1 cellular context compared by ENCODE assay signal in genomic region chr6:30877419-30878262, GRCh38.
TF ChIP-seq lines count a peak whose summit lies in the region.

No MANE protein-coding gene starts in this region.

TF ChIP-seq in HepG2, 621 proteins besides CTCF, POLR2A, EP300 and RAD21 (continued from another document and continues in another):
- TF ChIP-seq, protein P1, sequence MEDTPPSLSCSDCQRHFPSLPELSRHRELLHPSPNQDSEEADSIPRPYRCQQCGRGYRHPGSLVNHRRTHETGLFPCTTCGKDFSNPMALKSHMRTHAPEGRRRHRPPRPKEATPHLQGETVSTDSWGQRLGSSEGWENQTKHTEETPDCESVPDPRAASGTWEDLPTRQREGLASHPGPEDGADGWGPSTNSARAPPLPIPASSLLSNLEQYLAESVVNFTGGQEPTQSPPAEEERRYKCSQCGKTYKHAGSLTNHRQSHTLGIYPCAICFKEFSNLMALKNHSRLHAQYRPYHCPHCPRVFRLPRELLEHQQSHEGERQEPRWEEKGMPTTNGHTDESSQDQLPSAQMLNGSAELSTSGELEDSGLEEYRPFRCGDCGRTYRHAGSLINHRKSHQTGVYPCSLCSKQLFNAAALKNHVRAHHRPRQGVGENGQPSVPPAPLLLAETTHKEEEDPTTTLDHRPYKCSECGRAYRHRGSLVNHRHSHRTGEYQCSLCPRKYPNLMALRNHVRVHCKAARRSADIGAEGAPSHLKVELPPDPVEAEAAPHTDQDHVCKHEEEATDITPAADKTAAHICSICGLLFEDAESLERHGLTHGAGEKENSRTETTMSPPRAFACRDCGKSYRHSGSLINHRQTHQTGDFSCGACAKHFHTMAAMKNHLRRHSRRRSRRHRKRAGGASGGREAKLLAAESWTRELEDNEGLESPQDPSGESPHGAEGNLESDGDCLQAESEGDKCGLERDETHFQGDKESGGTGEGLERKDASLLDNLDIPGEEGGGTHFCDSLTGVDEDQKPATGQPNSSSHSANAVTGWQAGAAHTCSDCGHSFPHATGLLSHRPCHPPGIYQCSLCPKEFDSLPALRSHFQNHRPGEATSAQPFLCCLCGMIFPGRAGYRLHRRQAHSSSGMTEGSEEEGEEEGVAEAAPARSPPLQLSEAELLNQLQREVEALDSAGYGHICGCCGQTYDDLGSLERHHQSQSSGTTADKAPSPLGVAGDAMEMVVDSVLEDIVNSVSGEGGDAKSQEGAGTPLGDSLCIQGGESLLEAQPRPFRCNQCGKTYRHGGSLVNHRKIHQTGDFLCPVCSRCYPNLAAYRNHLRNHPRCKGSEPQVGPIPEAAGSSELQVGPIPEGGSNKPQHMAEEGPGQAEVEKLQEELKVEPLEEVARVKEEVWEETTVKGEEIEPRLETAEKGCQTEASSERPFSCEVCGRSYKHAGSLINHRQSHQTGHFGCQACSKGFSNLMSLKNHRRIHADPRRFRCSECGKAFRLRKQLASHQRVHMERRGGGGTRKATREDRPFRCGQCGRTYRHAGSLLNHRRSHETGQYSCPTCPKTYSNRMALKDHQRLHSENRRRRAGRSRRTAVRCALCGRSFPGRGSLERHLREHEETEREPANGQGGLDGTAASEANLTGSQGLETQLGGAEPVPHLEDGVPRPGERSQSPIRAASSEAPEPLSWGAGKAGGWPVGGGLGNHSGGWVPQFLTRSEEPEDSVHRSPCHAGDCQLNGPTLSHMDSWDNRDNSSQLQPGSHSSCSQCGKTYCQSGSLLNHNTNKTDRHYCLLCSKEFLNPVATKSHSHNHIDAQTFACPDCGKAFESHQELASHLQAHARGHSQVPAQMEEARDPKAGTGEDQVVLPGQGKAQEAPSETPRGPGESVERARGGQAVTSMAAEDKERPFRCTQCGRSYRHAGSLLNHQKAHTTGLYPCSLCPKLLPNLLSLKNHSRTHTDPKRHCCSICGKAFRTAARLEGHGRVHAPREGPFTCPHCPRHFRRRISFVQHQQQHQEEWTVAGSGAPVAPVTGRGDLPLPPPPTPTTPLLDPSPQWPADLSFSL (CRISPR knock-in tag; IDR thresholded peaks at IDR 0.05), result no peak
- TF ChIP-seq CEBPG (CRISPR knock-in tag; IDR thresholded peaks at IDR 0.05) (peak; percentile 37), MBNL3 (CRISPR knock-in tag; conservative IDR thresholded peaks at IDR 0.05) (no peak), HINFP (CRISPR knock-in tag; IDR thresholded peaks at IDR 0.05; ENCODE audit: low read depth) (no peak), CENPX (CRISPR knock-in tag; IDR thresholded peaks at IDR 0.05) (no peak), REST (IDR thresholded peaks at IDR 0.05; ENCODE audit: borderline replicate concordance in 1 of 2, low read depth in 1 of 2, low read length in 2 of 2) (0 out of 4 replicates have a peak, but pooled peaks of 1 of the 2 experiments have one; percentile 12), ZBTB14 (CRISPR knock-in tag; IDR thresholded peaks at IDR 0.05) (no peak), ZNF143 (CRISPR knock-in tag; IDR thresholded peaks at IDR 0.05) (no peak), ZNF746 (CRISPR knock-in tag; IDR thresholded peaks at IDR 0.05) (no peak), POLR2AphosphoS2 (IDR thresholded peaks at IDR 0.05; ENCODE audit: low read depth, low read length) (no peak), ZNF713 (CRISPR knock-in tag; IDR thresholded peaks at IDR 0.05) (no peak), ZFYVE20 (CRISPR knock-in tag; IDR thresholded peaks at IDR 0.05; ENCODE audit: borderline replicate concordance, low read depth) (no peak), ZSCAN21 (CRISPR knock-in tag; IDR thresholded peaks at IDR 0.05; ENCODE audit: borderline replicate concordance) (peak; percentile 36; the same call in 1 of the 2 replicates), ZKSCAN8 (CRISPR knock-in tag; IDR thresholded peaks at IDR 0.05; ENCODE audit: borderline replicate concordance) (peak; percentile 24; the same call in 1 of the 2 replicates)
- TF ChIP-seq, protein P2, sequence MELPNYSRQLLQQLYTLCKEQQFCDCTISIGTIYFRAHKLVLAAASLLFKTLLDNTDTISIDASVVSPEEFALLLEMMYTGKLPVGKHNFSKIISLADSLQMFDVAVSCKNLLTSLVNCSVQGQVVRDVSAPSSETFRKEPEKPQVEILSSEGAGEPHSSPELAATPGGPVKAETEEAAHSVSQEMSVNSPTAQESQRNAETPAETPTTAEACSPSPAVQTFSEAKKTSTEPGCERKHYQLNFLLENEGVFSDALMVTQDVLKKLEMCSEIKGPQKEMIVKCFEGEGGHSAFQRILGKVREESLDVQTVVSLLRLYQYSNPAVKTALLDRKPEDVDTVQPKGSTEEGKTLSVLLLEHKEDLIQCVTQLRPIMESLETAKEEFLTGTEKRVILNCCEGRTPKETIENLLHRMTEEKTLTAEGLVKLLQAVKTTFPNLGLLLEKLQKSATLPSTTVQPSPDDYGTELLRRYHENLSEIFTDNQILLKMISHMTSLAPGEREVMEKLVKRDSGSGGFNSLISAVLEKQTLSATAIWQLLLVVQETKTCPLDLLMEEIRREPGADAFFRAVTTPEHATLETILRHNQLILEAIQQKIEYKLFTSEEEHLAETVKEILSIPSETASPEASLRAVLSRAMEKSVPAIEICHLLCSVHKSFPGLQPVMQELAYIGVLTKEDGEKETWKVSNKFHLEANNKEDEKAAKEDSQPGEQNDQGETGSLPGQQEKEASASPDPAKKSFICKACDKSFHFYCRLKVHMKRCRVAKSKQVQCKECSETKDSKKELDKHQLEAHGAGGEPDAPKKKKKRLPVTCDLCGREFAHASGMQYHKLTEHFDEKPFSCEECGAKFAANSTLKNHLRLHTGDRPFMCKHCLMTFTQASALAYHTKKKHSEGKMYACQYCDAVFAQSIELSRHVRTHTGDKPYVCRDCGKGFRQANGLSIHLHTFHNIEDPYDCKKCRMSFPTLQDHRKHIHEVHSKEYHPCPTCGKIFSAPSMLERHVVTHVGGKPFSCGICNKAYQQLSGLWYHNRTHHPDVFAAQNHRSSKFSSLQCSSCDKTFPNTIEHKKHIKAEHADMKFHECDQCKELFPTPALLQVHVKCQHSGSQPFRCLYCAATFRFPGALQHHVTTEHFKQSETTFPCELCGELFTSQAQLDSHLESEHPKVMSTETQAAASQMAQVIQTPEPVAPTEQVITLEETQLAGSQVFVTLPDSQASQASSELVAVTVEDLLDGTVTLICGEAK (IDR thresholded peaks at IDR 0.05), result no peak
- TF ChIP-seq, protein P2 (CRISPR knock-in tag; IDR thresholded peaks at IDR 0.05), result no peak
- TF ChIP-seq, protein P3, sequence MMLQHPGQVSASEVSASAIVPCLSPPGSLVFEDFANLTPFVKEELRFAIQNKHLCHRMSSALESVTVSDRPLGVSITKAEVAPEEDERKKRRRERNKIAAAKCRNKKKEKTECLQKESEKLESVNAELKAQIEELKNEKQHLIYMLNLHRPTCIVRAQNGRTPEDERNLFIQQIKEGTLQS (CRISPR knock-in tag; IDR thresholded peaks at IDR 0.05), result no peak
- TF ChIP-seq, protein P4, sequence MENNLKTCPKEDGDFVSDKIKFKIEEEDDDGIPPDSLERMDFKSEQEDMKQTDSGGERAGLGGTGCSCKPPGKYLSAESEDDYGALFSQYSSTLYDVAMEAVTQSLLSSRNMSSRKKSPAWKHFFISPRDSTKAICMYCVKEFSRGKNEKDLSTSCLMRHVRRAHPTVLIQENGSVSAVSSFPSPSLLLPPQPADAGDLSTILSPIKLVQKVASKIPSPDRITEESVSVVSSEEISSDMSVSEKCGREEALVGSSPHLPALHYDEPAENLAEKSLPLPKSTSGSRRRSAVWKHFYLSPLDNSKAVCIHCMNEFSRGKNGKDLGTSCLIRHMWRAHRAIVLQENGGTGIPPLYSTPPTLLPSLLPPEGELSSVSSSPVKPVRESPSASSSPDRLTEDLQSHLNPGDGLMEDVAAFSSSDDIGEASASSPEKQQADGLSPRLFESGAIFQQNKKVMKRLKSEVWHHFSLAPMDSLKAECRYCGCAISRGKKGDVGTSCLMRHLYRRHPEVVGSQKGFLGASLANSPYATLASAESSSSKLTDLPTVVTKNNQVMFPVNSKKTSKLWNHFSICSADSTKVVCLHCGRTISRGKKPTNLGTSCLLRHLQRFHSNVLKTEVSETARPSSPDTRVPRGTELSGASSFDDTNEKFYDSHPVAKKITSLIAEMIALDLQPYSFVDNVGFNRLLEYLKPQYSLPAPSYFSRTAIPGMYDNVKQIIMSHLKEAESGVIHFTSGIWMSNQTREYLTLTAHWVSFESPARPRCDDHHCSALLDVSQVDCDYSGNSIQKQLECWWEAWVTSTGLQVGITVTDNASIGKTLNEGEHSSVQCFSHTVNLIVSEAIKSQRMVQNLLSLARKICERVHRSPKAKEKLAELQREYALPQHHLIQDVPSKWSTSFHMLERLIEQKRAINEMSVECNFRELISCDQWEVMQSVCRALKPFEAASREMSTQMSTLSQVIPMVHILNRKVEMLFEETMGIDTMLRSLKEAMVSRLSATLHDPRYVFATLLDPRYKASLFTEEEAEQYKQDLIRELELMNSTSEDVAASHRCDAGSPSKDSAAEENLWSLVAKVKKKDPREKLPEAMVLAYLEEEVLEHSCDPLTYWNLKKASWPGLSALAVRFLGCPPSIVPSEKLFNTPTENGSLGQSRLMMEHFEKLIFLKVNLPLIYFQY (CRISPR knock-in tag; IDR thresholded peaks at IDR 0.05; ENCODE audit: borderline replicate concordance), result peak; percentile 73
- TF ChIP-seq, protein P5, sequence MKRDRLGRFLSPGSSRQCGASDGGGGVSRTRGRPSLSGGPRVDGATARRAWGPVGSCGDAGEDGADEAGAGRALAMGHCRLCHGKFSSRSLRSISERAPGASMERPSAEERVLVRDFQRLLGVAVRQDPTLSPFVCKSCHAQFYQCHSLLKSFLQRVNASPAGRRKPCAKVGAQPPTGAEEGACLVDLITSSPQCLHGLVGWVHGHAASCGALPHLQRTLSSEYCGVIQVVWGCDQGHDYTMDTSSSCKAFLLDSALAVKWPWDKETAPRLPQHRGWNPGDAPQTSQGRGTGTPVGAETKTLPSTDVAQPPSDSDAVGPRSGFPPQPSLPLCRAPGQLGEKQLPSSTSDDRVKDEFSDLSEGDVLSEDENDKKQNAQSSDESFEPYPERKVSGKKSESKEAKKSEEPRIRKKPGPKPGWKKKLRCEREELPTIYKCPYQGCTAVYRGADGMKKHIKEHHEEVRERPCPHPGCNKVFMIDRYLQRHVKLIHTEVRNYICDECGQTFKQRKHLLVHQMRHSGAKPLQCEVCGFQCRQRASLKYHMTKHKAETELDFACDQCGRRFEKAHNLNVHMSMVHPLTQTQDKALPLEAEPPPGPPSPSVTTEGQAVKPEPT (CRISPR knock-in tag; IDR thresholded peaks at IDR 0.05; ENCODE audit: low read depth), result no peak
